In the genomic region with DNA sequence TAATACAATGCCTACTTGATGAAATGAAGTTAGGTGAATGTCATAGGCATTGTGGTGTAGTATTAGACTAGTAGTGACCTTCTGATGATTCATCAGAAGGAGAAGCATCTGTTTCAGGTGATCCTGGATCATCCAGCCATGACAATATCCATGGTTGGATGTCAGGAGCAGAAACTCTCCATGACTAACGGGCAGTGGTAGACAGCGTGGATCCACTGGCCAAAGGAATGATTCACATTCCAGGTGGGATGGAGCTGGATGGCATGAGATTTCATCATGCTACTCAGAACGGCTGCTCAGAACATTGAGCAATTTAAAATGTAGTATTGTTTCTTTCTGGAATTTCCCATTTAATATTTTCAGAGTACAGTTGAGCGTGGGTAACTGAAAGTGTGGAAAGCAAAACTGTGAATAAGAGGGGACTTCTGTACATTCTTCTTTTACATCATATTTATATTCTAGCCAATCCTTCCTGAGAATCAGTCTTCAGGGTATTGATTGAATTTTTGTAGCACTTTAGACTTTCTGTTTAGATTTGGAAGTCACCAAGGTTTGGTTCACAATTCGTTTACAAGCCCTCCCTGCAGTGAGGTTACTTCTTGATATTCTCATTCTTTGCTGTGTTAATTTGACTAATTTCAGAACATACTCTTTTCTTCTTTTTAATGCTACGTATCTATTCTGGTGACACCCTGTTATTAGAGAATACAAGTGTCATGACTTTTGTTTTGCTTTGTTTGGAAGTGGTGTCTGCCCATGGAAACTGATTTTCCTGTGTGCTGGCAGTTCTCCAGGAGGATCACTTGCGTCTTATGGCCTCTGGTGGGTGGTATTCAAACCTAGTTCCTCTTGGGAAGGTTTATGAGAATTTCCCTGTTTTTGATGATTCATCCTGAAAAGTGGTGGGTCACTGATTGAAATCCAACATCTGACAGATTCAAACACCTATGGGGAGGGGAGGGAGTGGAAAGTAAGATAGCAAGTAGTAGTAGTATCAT, we compare ENCODE assay signal across 1 cellular context.
A peak's percentile ranks its signal among the peaks of the same experiment; 100 is the strongest.
TF ChIP-seq lines count a peak whose summit lies in the region.

No MANE protein-coding gene starts in this region.

TF ChIP-seq in GM12878, 131 proteins besides CTCF, POLR2A, EP300 and RAD21 (continued from another document and continues in another):
- TF ChIP-seq, protein P1, sequence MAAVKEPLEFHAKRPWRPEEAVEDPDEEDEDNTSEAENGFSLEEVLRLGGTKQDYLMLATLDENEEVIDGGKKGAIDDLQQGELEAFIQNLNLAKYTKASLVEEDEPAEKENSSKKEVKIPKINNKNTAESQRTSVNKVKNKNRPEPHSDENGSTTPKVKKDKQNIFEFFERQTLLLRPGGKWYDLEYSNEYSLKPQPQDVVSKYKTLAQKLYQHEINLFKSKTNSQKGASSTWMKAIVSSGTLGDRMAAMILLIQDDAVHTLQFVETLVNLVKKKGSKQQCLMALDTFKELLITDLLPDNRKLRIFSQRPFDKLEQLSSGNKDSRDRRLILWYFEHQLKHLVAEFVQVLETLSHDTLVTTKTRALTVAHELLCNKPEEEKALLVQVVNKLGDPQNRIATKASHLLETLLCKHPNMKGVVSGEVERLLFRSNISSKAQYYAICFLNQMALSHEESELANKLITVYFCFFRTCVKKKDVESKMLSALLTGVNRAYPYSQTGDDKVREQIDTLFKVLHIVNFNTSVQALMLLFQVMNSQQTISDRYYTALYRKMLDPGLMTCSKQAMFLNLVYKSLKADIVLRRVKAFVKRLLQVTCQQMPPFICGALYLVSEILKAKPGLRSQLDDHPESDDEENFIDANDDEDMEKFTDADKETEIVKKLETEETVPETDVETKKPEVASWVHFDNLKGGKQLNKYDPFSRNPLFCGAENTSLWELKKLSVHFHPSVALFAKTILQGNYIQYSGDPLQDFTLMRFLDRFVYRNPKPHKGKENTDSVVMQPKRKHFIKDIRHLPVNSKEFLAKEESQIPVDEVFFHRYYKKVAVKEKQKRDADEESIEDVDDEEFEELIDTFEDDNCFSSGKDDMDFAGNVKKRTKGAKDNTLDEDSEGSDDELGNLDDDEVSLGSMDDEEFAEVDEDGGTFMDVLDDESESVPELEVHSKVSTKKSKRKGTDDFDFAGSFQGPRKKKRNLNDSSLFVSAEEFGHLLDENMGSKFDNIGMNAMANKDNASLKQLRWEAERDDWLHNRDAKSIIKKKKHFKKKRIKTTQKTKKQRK (IDR thresholded peaks at IDR 0.05; ENCODE audit: low read depth, low read length) = no peak
- TF ChIP-seq CREM (IDR thresholded peaks at IDR 0.05; ENCODE audit: low read depth) (0 out of 2 replicates have a peak, but pooled peaks have one; percentile 11), HCFC1 (IDR thresholded peaks at IDR 0.05; ENCODE audit: low read length) (no peak), POU2F2 (IDR thresholded peaks at IDR 0.05; ENCODE audit: borderline replicate concordance, low read depth, low read length) (no peak), BHLHE40 (IDR thresholded peaks at IDR 0.05; ENCODE audit: borderline replicate concordance in 1 of 2, low read depth in 2 of 2, low read length in 1 of 2) (no peak), ZBED1 (IDR thresholded peaks at IDR 0.05; ENCODE audit: borderline replicate concordance) (no peak), CBX3 (IDR thresholded peaks at IDR 0.05; ENCODE audit: borderline replicate concordance, low read depth) (no peak), FOS (IDR thresholded peaks at IDR 0.05; ENCODE audit: borderline replicate concordance, extremely low read depth, insufficient read length) (no peak), IRF4 (IDR thresholded peaks at IDR 0.05; ENCODE audit: low read depth, low read length) (no peak), BRCA1 (IDR thresholded peaks at IDR 0.05; ENCODE audit: low read depth, low read length) (no peak), PAX5 (IDR thresholded peaks at IDR 0.05; ENCODE audit: borderline replicate concordance, low read depth, low read length) (no peak), SIX5 (IDR thresholded peaks at IDR 0.05; ENCODE audit: low read depth, low read length, severe bottlenecking) (no peak), STAT3 (IDR thresholded peaks at IDR 0.05; ENCODE audit: low read depth, low read length) (no peak), GATAD2B (conservative IDR thresholded peaks at IDR 0.05; ENCODE audit: low read depth) (no peak), BMI1 (IDR thresholded peaks at IDR 0.05; ENCODE audit: borderline replicate concordance) (no peak), MTA2 (IDR thresholded peaks at IDR 0.05; ENCODE audit: low read depth) (peak; percentile 32; the same call in 1 of the 2 replicates), SUZ12 (IDR thresholded peaks at IDR 0.05; ENCODE audit: unreplicated experiment) (no peak), WRNIP1 (IDR thresholded peaks at IDR 0.05; ENCODE audit: borderline replicate concordance, low read depth, low read length) (no peak), NBN (IDR thresholded peaks at IDR 0.05) (0 out of 2 replicates have a peak, but pooled peaks have one; percentile 49), MYC (IDR thresholded peaks at IDR 0.05; ENCODE audit: insufficient read depth, insufficient read length, insufficient replicate concordance, low read length, severe bottlenecking) (no peak), SPI1 (IDR thresholded peaks at IDR 0.05; ENCODE audit: borderline replicate concordance, insufficient read depth, low read depth, low read length) (no peak; the same call in 1 of the 2 replicates), CHD1 (IDR thresholded peaks at IDR 0.05; ENCODE audit: low read depth, low read length) (no peak), NR2F1 (conservative IDR thresholded peaks at IDR 0.05) (0 out of 2 replicates have a peak, but pooled peaks have one; percentile 9), HDGF (IDR thresholded peaks at IDR 0.05) (no peak), ZNF274 (IDR thresholded peaks at IDR 0.05; ENCODE audit: insufficient read depth, insufficient read length) (no peak), CHD2 (IDR thresholded peaks at IDR 0.05; ENCODE audit: borderline replicate concordance, low read depth, low read length) (no peak)
- TF ChIP-seq, protein P2, sequence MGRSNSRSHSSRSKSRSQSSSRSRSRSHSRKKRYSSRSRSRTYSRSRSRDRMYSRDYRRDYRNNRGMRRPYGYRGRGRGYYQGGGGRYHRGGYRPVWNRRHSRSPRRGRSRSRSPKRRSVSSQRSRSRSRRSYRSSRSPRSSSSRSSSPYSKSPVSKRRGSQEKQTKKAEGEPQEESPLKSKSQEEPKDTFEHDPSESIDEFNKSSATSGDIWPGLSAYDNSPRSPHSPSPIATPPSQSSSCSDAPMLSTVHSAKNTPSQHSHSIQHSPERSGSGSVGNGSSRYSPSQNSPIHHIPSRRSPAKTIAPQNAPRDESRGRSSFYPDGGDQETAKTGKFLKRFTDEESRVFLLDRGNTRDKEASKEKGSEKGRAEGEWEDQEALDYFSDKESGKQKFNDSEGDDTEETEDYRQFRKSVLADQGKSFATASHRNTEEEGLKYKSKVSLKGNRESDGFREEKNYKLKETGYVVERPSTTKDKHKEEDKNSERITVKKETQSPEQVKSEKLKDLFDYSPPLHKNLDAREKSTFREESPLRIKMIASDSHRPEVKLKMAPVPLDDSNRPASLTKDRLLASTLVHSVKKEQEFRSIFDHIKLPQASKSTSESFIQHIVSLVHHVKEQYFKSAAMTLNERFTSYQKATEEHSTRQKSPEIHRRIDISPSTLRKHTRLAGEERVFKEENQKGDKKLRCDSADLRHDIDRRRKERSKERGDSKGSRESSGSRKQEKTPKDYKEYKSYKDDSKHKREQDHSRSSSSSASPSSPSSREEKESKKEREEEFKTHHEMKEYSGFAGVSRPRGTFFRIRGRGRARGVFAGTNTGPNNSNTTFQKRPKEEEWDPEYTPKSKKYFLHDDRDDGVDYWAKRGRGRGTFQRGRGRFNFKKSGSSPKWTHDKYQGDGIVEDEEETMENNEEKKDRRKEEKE (IDR thresholded peaks at IDR 0.05) = no peak
- TF ChIP-seq, protein P3, sequence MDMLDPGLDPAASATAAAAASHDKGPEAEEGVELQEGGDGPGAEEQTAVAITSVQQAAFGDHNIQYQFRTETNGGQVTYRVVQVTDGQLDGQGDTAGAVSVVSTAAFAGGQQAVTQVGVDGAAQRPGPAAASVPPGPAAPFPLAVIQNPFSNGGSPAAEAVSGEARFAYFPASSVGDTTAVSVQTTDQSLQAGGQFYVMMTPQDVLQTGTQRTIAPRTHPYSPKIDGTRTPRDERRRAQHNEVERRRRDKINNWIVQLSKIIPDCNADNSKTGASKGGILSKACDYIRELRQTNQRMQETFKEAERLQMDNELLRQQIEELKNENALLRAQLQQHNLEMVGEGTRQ (IDR thresholded peaks at IDR 0.05; ENCODE audit: borderline replicate concordance, low read depth, low read length) = no peak
- TF ChIP-seq, protein P4, sequence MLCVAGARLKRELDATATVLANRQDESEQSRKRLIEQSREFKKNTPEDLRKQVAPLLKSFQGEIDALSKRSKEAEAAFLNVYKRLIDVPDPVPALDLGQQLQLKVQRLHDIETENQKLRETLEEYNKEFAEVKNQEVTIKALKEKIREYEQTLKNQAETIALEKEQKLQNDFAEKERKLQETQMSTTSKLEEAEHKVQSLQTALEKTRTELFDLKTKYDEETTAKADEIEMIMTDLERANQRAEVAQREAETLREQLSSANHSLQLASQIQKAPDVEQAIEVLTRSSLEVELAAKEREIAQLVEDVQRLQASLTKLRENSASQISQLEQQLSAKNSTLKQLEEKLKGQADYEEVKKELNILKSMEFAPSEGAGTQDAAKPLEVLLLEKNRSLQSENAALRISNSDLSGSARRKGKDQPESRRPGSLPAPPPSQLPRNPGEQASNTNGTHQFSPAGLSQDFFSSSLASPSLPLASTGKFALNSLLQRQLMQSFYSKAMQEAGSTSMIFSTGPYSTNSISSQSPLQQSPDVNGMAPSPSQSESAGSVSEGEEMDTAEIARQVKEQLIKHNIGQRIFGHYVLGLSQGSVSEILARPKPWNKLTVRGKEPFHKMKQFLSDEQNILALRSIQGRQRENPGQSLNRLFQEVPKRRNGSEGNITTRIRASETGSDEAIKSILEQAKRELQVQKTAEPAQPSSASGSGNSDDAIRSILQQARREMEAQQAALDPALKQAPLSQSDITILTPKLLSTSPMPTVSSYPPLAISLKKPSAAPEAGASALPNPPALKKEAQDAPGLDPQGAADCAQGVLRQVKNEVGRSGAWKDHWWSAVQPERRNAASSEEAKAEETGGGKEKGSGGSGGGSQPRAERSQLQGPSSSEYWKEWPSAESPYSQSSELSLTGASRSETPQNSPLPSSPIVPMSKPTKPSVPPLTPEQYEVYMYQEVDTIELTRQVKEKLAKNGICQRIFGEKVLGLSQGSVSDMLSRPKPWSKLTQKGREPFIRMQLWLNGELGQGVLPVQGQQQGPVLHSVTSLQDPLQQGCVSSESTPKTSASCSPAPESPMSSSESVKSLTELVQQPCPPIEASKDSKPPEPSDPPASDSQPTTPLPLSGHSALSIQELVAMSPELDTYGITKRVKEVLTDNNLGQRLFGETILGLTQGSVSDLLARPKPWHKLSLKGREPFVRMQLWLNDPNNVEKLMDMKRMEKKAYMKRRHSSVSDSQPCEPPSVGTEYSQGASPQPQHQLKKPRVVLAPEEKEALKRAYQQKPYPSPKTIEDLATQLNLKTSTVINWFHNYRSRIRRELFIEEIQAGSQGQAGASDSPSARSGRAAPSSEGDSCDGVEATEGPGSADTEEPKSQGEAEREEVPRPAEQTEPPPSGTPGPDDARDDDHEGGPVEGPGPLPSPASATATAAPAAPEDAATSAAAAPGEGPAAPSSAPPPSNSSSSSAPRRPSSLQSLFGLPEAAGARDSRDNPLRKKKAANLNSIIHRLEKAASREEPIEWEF (IDR thresholded peaks at IDR 0.05; ENCODE audit: insufficient replicate concordance, low read depth, low read length) = peak; percentile 15
- TF ChIP-seq, protein P5, sequence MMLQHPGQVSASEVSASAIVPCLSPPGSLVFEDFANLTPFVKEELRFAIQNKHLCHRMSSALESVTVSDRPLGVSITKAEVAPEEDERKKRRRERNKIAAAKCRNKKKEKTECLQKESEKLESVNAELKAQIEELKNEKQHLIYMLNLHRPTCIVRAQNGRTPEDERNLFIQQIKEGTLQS (IDR thresholded peaks at IDR 0.05; ENCODE audit: borderline replicate concordance, extremely low read depth, low read depth, low read length) = no peak
- TF ChIP-seq, protein P6, sequence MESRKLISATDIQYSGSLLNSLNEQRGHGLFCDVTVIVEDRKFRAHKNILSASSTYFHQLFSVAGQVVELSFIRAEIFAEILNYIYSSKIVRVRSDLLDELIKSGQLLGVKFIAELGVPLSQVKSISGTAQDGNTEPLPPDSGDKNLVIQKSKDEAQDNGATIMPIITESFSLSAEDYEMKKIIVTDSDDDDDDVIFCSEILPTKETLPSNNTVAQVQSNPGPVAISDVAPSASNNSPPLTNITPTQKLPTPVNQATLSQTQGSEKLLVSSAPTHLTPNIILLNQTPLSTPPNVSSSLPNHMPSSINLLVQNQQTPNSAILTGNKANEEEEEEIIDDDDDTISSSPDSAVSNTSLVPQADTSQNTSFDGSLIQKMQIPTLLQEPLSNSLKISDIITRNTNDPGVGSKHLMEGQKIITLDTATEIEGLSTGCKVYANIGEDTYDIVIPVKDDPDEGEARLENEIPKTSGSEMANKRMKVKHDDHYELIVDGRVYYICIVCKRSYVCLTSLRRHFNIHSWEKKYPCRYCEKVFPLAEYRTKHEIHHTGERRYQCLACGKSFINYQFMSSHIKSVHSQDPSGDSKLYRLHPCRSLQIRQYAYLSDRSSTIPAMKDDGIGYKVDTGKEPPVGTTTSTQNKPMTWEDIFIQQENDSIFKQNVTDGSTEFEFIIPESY (IDR thresholded peaks at IDR 0.05) = no peak
- TF ChIP-seq, protein P7, sequence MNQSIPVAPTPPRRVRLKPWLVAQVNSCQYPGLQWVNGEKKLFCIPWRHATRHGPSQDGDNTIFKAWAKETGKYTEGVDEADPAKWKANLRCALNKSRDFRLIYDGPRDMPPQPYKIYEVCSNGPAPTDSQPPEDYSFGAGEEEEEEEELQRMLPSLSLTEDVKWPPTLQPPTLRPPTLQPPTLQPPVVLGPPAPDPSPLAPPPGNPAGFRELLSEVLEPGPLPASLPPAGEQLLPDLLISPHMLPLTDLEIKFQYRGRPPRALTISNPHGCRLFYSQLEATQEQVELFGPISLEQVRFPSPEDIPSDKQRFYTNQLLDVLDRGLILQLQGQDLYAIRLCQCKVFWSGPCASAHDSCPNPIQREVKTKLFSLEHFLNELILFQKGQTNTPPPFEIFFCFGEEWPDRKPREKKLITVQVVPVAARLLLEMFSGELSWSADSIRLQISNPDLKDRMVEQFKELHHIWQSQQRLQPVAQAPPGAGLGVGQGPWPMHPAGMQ (IDR thresholded peaks at IDR 0.05; ENCODE audit: borderline replicate concordance) = no peak
- TF ChIP-seq, protein P8, sequence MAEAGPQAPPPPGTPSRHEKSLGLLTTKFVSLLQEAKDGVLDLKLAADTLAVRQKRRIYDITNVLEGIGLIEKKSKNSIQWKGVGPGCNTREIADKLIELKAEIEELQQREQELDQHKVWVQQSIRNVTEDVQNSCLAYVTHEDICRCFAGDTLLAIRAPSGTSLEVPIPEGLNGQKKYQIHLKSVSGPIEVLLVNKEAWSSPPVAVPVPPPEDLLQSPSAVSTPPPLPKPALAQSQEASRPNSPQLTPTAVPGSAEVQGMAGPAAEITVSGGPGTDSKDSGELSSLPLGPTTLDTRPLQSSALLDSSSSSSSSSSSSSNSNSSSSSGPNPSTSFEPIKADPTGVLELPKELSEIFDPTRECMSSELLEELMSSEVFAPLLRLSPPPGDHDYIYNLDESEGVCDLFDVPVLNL (IDR thresholded peaks at IDR 0.05; ENCODE audit: low read depth, low read length) = no peak
